In the genomic region with DNA sequence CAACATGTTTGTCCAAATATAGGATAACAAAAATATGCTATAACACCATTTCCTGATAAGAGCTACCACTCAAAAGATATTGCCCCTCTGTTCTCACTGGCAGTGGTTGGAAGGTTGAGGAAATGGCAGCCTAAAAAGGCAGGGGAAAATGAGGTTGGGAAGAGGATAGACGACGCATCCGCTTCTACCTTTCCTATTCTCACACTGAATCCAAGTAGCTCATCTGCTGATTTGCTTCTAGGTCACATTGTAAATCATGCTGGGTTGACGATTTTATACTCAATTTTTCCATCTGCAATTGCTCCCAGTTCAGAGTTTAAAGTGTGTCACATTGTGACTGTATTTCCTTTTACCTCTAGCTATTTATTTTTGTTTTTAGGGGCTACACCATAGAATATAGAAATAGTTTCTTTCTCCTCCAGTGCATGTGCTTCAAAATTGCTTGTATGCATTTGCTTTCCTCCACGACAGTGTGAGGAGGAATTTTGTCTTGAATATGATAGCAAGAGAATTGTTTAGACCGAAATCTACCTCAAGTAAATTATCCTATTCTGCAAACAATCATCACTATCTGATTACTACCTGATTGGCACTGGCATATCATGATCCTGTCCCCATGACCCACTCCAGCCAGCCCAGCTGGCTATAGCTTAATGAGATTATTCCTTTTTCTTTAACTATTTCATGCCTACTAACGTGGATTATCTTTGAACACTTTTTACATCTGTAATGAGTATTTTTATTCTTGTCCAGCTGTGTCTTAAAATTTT, we compare ENCODE assay signal across 25 cellular contexts.
"Had no signal": no experiment of that assay in that cellular context is flagged by ENCODE, and none has a peak within 500 bp of the region (broad histone marks: within the 10 kb centered on the region; RNA-seq: fewer than 3 reads in every experiment).

No MANE protein-coding gene starts in this region.

- H3K27me3 Mint-ChIP-seq: activated CD4-positive, alpha-beta memory T cell treated with anti-CD3 and anti-CD28 coated beads, Interleukin-2, amount 10 ng/mL, durations not matched to agents 7 days and 5 days; activated CD4-positive, alpha-beta T cell treated with anti-CD3 and anti-CD28 coated beads, Interleukin-2, amount 10 ng/mL, durations not matched to agents 7 days and 5 days; activated naive CD4-positive, alpha-beta T cell treated with anti-CD3 and anti-CD28 coated beads, Interleukin-2, amount 50 U/mL, for 24 hours; activated naive CD8-positive, alpha-beta T cell treated with anti-CD3 and anti-CD28 coated beads, Interleukin-2, amount 50 U/mL, for 24 hours; activated T-cell treated with anti-CD3 and anti-CD28 coated beads, Interleukin-2, amount 50 U/mL, for 24 hours had no signal

- H3K4me3 ChIP-seq: adrenal gland, body of pancreas, colonic mucosa had no signal

- ATAC-seq: activated naive CD8-positive, alpha-beta T cell treated with anti-CD3 and anti-CD28 coated beads, Interleukin-2, amount 50 U/mL, for 24 hours; body of pancreas; esophagus mucosa; WTC11 had no signal

- H3K4me1 ChIP-seq: adrenal gland, body of pancreas, colonic mucosa had no signal

- H3K27me3 ChIP-seq: adrenal gland, body of pancreas, colonic mucosa had no signal

- H3K36me3 ChIP-seq: adrenal gland, colonic mucosa had no signal

- H3K9me3 ChIP-seq: adrenal gland, body of pancreas, colonic mucosa had no signal

- H3K4me3 Mint-ChIP-seq: activated CD4-positive, alpha-beta memory T cell treated with anti-CD3 and anti-CD28 coated beads, Interleukin-2, amount 10 ng/mL, durations not matched to agents 7 days and 5 days; activated CD4-positive, alpha-beta T cell treated with anti-CD3 and anti-CD28 coated beads, Interleukin-2, amount 10 ng/mL, durations not matched to agents 7 days and 5 days; activated naive CD4-positive, alpha-beta T cell treated with anti-CD3 and anti-CD28 coated beads for 36 hours; activated naive CD4-positive, alpha-beta T cell treated with anti-CD3 and anti-CD28 coated beads, Interleukin-2, amount 50 U/mL, for 24 hours; activated naive CD8-positive, alpha-beta T cell treated with anti-CD3 and anti-CD28 coated beads for 36 hours; activated naive CD8-positive, alpha-beta T cell treated with anti-CD3 and anti-CD28 coated beads, Interleukin-2, amount 50 U/mL, for 24 hours; activated T-cell treated with anti-CD3 and anti-CD28 coated beads, Interleukin-2, amount 50 U/mL, for 24 hours; WTC11 had no signal

- H3K4me1 Mint-ChIP-seq: activated CD4-positive, alpha-beta T cell treated with anti-CD3 and anti-CD28 coated beads, Interleukin-2, amount 10 ng/mL, durations not matched to agents 7 days and 5 days; activated naive CD4-positive, alpha-beta T cell treated with anti-CD3 and anti-CD28 coated beads, Interleukin-2, amount 50 U/mL, for 24 hours had no signal

- H3K9me3 Mint-ChIP-seq: activated CD4-positive, alpha-beta memory T cell treated with anti-CD3 and anti-CD28 coated beads, Interleukin-2, amount 10 ng/mL, durations not matched to agents 7 days and 5 days; activated CD4-positive, alpha-beta T cell treated with anti-CD3 and anti-CD28 coated beads, Interleukin-2, amount 10 ng/mL, durations not matched to agents 7 days and 5 days; activated naive CD4-positive, alpha-beta T cell treated with anti-CD3 and anti-CD28 coated beads for 36 hours; activated naive CD4-positive, alpha-beta T cell treated with anti-CD3 and anti-CD28 coated beads, Interleukin-2, amount 50 U/mL, for 24 hours; activated naive CD8-positive, alpha-beta T cell treated with anti-CD3 and anti-CD28 coated beads for 36 hours; activated T-cell treated with anti-CD3 and anti-CD28 coated beads, Interleukin-2, amount 50 U/mL, for 24 hours; WTC11 had no signal

- H3K27ac Mint-ChIP-seq: activated CD4-positive, alpha-beta memory T cell treated with anti-CD3 and anti-CD28 coated beads, Interleukin-2, amount 10 ng/mL, durations not matched to agents 7 days and 5 days; activated CD4-positive, alpha-beta T cell treated with anti-CD3 and anti-CD28 coated beads, Interleukin-2, amount 10 ng/mL, durations not matched to agents 7 days and 5 days; activated naive CD4-positive, alpha-beta T cell treated with anti-CD3 and anti-CD28 coated beads for 36 hours; activated naive CD4-positive, alpha-beta T cell treated with anti-CD3 and anti-CD28 coated beads, Interleukin-2, amount 50 U/mL, for 24 hours; activated naive CD8-positive, alpha-beta T cell treated with anti-CD3 and anti-CD28 coated beads for 36 hours; WTC11 had no signal

- H3K36me3 Mint-ChIP-seq: activated naive CD4-positive, alpha-beta T cell treated with anti-CD3 and anti-CD28 coated beads, Interleukin-2, amount 50 U/mL, for 24 hours; activated naive CD8-positive, alpha-beta T cell treated with anti-CD3 and anti-CD28 coated beads for 36 hours; WTC11 had no signal

- DNase-seq: activated CD4-positive, alpha-beta memory T cell treated with anti-CD3 and anti-CD28 coated beads, Interleukin-2, amount 10 ng/mL, durations not matched to agents 7 days and 5 days; activated CD4-positive, alpha-beta T cell treated with anti-CD3 and anti-CD28 coated beads for 1 hour; activated CD4-positive, alpha-beta T cell treated with anti-CD3 and anti-CD28 coated beads for 4 hours; activated CD4-positive, alpha-beta T cell treated with anti-CD3 and anti-CD28 coated beads, Interleukin-2, amount 10 ng/mL, durations not matched to agents 7 days and 5 days; activated CD4-positive, alpha-beta T cell treated with anti-CD3 and anti-CD28 coated beads, Interleukin-2, amount 50 U/mL, for 4 hours; activated CD8-positive, alpha-beta memory T cell treated with anti-CD3 and anti-CD28 coated beads, Interleukin-2, amount 50 U/mL, for 48 hours; activated effector memory CD4-positive, alpha-beta T cell treated with Interleukin-2 at 50 U/mL for 16 hours; activated naive CD4-positive, alpha-beta T cell treated with anti-CD3 and anti-CD28 coated beads for 36 hours; activated naive CD8-positive, alpha-beta T cell treated with anti-CD3 and anti-CD28 coated beads for 36 hours; activated naive CD8-positive, alpha-beta T cell treated with anti-CD3 and anti-CD28 coated beads, Interleukin-2, amount 50 U/mL, for 24 hours; activated T-cell treated with anti-CD3 and anti-CD28 coated beads for 4 hours; activated T-cell treated with anti-CD3 and anti-CD28 coated beads, Interleukin-2, amount 50 U/mL, for 24 hours; activated T-cell treated with anti-CD3 and anti-CD28 coated beads, Interleukin-2, amount 50 U/mL, for 72 hours; adrenal gland; amygdala; aorta; body of pancreas; cerebellar nuclear complex; colonic mucosa; effector CD8-positive, alpha-beta T cell; head of caudate nucleus had no signal

- H3K27ac ChIP-seq: adrenal gland, body of pancreas, colonic mucosa, VCaP had no signal
